ENCODE assay signal across 8 cellular contexts in genomic region chrX:103254171-103254824, GRCh38. TPM values are rescaled to one million over a fixed set of nuclear protein-coding genes. Genes with fewer than 3 reads are reported as not detected.
A peak's percentile ranks its signal among the peaks of the same experiment; 100 is the strongest.
DNase-seq lines count a peak whose midpoint lies in the region; ATAC-seq and TF ChIP-seq lines count a peak whose summit lies in the region.

No MANE protein-coding gene starts in this region.

- no peaks in the 10 kb centered on the region for H3K9me3 Mint-ChIP-seq in activated CD4-positive, alpha-beta T cell treated with anti-CD3 and anti-CD28 coated beads for 36 hours (ENCODE audit: low read depth)
- H3K9me3 Mint-ChIP-seq in activated naive CD8-positive, alpha-beta T cell treated with anti-CD3 and anti-CD28 coated beads for 36 hours: no peaks in the 10 kb centered on the region
- no peaks in the 10 kb centered on the region for H3K9me3 Mint-ChIP-seq in osteocyte (ENCODE audit: unreplicated experiment)

- H3K9me3 ChIP-seq in heart right ventricle: no peaks in the 10 kb centered on the region

- H3K27ac Mint-ChIP-seq in activated CD4-positive, alpha-beta T cell treated with anti-CD3 and anti-CD28 coated beads for 36 hours: peak overlapping the region; percentile 97
- H3K27ac Mint-ChIP-seq in activated naive CD8-positive, alpha-beta T cell treated with anti-CD3 and anti-CD28 coated beads for 36 hours: peak overlapping the region; percentile 96
- H3K27ac Mint-ChIP-seq in osteocyte (ENCODE audit: unreplicated experiment): peak overlapping the region; percentile 90

- WGBS in heart right ventricle, 2 donors: 0% methylated on average over 21 to 22 of the region's 22 CpGs

- peak; percentile 71 for ATAC-seq in activated CD4-positive, alpha-beta T cell treated with anti-CD3 and anti-CD28 coated beads for 36 hours
- peak; percentile 43 for ATAC-seq in HG02970 (IDR thresholded peaks at IDR 0.05; ENCODE audit: low FRiP score, unreplicated experiment)
- ATAC-seq in heart right ventricle: peak; percentile 63 to 90 (median 84)

- H3K4me1 ChIP-seq in heart right ventricle: peaks cover 0 to 21% (median 11%) of the 10 kb centered on the region in 9 donors

- peak overlapping the region; percentile 41 to 84 (median 68) for H3K4me3 ChIP-seq in heart right ventricle

- H3K27me3 ChIP-seq in heart right ventricle: peaks cover 0 to 29% (median 0%) of the 10 kb centered on the region in 7 donors

- H3K4me1 Mint-ChIP-seq in activated CD4-positive, alpha-beta T cell treated with anti-CD3 and anti-CD28 coated beads for 36 hours: peaks cover 18% of the 10 kb centered on the region
- peaks cover 15% of the 10 kb centered on the region for H3K4me1 Mint-ChIP-seq in activated naive CD8-positive, alpha-beta T cell treated with anti-CD3 and anti-CD28 coated beads for 36 hours
- peaks cover 9% of the 10 kb centered on the region for H3K4me1 Mint-ChIP-seq in osteocyte (ENCODE audit: unreplicated experiment)

- TF ChIP-seq CTCF in heart right ventricle (IDR thresholded peaks at IDR 0.05) (no peak), osteocyte (IDR thresholded peaks at IDR 0.05) (no peak)

- H3K36me3 Mint-ChIP-seq in activated CD4-positive, alpha-beta T cell treated with anti-CD3 and anti-CD28 coated beads for 36 hours (ENCODE audit: low read depth): peaks cover 16% of the 10 kb centered on the region
- H3K36me3 Mint-ChIP-seq in activated naive CD8-positive, alpha-beta T cell treated with anti-CD3 and anti-CD28 coated beads for 36 hours: peaks cover 11% of the 10 kb centered on the region
- H3K36me3 Mint-ChIP-seq in osteocyte (ENCODE audit: unreplicated experiment): no peaks in the 10 kb centered on the region

- H3K27me3 Mint-ChIP-seq in activated CD4-positive, alpha-beta T cell treated with anti-CD3 and anti-CD28 coated beads for 36 hours: no peaks in the 10 kb centered on the region
- no peaks in the 10 kb centered on the region for H3K27me3 Mint-ChIP-seq in activated naive CD8-positive, alpha-beta T cell treated with anti-CD3 and anti-CD28 coated beads for 36 hours
- H3K27me3 Mint-ChIP-seq in osteocyte (ENCODE audit: unreplicated experiment): no peaks in the 10 kb centered on the region

- H3K36me3 ChIP-seq in heart right ventricle: peaks cover 0 to 19% (median 0%) of the 10 kb centered on the region in 9 donors

- peak overlapping the region; percentile 70 to 92 (median 86) for H3K27ac ChIP-seq in heart right ventricle

- DNase-seq in activated CD4-positive, alpha-beta T cell treated with anti-CD3 and anti-CD28 coated beads for 36 hours: peak; percentile 67
- DNase-seq in activated CD4-positive, alpha-beta T cell treated with anti-CD3 and anti-CD28 coated beads, Interleukin-2, amount 50 U/mL, for 4 hours: no peak
- DNase-seq in NCI-H510A treated with DMSO at 0.1 percent for 48 hours (lab: John Stamatoyannopoulos, UW) (peak; percentile 88), heart right ventricle (peak; percentile 31 to 57), osteocyte (ENCODE audit: extremely low spot score, unreplicated experiment) (no peak), SKM-1 treated with dmso at 0.1 percent for 144 hours (lab: John Stamatoyannopoulos, UW; ENCODE audit: unreplicated experiment) (no peak)
- peak; percentile 41 for DNase-seq in activated naive CD8-positive, alpha-beta T cell treated with anti-CD3 and anti-CD28 coated beads for 36 hours

- intact Hi-C loops in activated CD4-positive, alpha-beta T cell treated with anti-CD3 and anti-CD28 coated beads for 36 hours (cut with DNase I, micrococcal nuclease): loop anchor here in 1 of 2 experiments (1.0 kb wide), 2 partner anchors 39 to 56 kb away; partner anchors contain the start of genes BEX2 and BEX4
- intact Hi-C loops in heart right ventricle (cut with DNase I): loop anchor here in 5 of 10 donors (5.0 to 10.0 kb wide), 3 partner anchors 37 to 81 kb away; partner anchors contain the start of genes BEX4 (in 4 of the 5) and TCEAL7 (in 1 of the 5)

- peak overlapping the region; percentile 95 for H3K4me3 Mint-ChIP-seq in activated CD4-positive, alpha-beta T cell treated with anti-CD3 and anti-CD28 coated beads for 36 hours
- H3K4me3 Mint-ChIP-seq in activated naive CD8-positive, alpha-beta T cell treated with anti-CD3 and anti-CD28 coated beads for 36 hours: peak overlapping the region; percentile 94
- peak overlapping the region; percentile 85 for H3K4me3 Mint-ChIP-seq in osteocyte (ENCODE audit: unreplicated experiment)

- CTCF ChIA-PET in activated CD4-positive, alpha-beta T cell treated with anti-CD3 and anti-CD28 coated beads for 36 hours (lab: Charles Lee): interaction anchor here (0.9 to 1.0 kb wide), 2 partner anchors 18 to 43 kb away, joined by 3 read pairs; no protein-coding TSS in a partner anchor

- POLR2A ChIA-PET in activated CD4-positive, alpha-beta T cell treated with anti-CD3 and anti-CD28 coated beads for 36 hours (lab: Charles Lee): no interaction called here

RNA-seq across cellular contexts. Expression of gene TCEAL8, which starts 0.7 kb away (rescaled TPM):
- 10 to 100 TPM; 36.0 to 46.6 TPM for total RNA-seq in activated CD4-positive, alpha-beta T cell treated with anti-CD3 and anti-CD28 coated beads for 36 hours
- total RNA-seq in activated naive CD8-positive, alpha-beta T cell treated with anti-CD3 and anti-CD28 coated beads for 36 hours: 10 to 100 TPM; 37.2 to 38.1 TPM
- total RNA-seq in heart right ventricle (10 to 100 TPM; 39.2 to 56.6 (median 51.9) TPM), osteocyte (86.2 and 88.2 TPM in 2 replicates)
- 10 to 100 TPM; 39.6 to 45.0 TPM for polyA plus RNA-seq in heart right ventricle

RNA-seq across cellular contexts. Expression of gene TCEAL5, which starts 22.3 kb away (rescaled TPM):
- not detected for total RNA-seq in activated CD4-positive, alpha-beta T cell treated with anti-CD3 and anti-CD28 coated beads for 36 hours
- not detected for total RNA-seq in activated naive CD8-positive, alpha-beta T cell treated with anti-CD3 and anti-CD28 coated beads for 36 hours
- total RNA-seq in heart right ventricle (under 1 TPM in 5 of 10 donors, not detected in 5; 0.23 to 0.33 (median 0.28) TPM), osteocyte (not detected in 2 replicates)
- polyA plus RNA-seq in heart right ventricle: under 1 TPM; 0.23 to 0.37 TPM

RNA-seq across cellular contexts. Expression of gene BEX4, which starts 39.4 kb away (rescaled TPM):
- total RNA-seq in activated CD4-positive, alpha-beta T cell treated with anti-CD3 and anti-CD28 coated beads for 36 hours: 10 to 100 TPM in 1 of 2 experiments, 1 to 10 TPM in 1; 9.9 to 10.0 TPM
- 10 to 100 TPM; 21.6 to 24.6 TPM for total RNA-seq in activated naive CD8-positive, alpha-beta T cell treated with anti-CD3 and anti-CD28 coated beads for 36 hours
- total RNA-seq in heart right ventricle: 10 to 100 TPM; 32.1 to 61.6 (median 46.3) TPM
- 10 to 100 TPM; 34.7 to 38.2 TPM for polyA plus RNA-seq in heart right ventricle
- 50.9 and 51.9 TPM in 2 replicates for total RNA-seq in osteocyte

RNA-seq across cellular contexts. Expression of gene BEX2, which starts 56.5 kb away (rescaled TPM):
- 10 to 100 TPM in 1 of 2 experiments, 1 to 10 TPM in 1; 7.4 to 11.5 TPM for total RNA-seq in activated CD4-positive, alpha-beta T cell treated with anti-CD3 and anti-CD28 coated beads for 36 hours
- total RNA-seq in activated naive CD8-positive, alpha-beta T cell treated with anti-CD3 and anti-CD28 coated beads for 36 hours: 10 to 100 TPM; 17.6 to 18.1 TPM
- total RNA-seq in heart right ventricle (1 to 10 TPM in 6 of 10 donors, under 1 TPM in 3, not detected in 1; 0.65 to 5.4 (median 1.9) TPM), osteocyte (4.0 and 4.1 TPM in 2 replicates)
- 1 to 10 TPM in 1 of 2 donors, under 1 TPM in 1; 0.37 to 3.4 TPM for polyA plus RNA-seq in heart right ventricle

Comparison
In these comparisons a context has a peak if more than half of its experiments do, and no peak if none do; other contexts are left out.
1. DNase-seq: peak in activated CD4-positive, alpha-beta T cell treated with anti-CD3 and anti-CD28 coated beads for 36 hours (single experiment), NCI-H510A treated with DMSO at 0.1 percent for 48 hours (single experiment), activated naive CD8-positive, alpha-beta T cell treated with anti-CD3 and anti-CD28 coated beads for 36 hours (single experiment) and heart right ventricle (2 of 2); none in activated CD4-positive, alpha-beta T cell treated with anti-CD3 and anti-CD28 coated beads, Interleukin-2, amount 50 U/mL, for 4 hours (0 of 2), osteocyte (single experiment) and SKM-1 treated with dmso at 0.1 percent for 144 hours (single experiment).
2. Peak in every context shown above with its lines, with median percentiles within 50 percentile points of each other: ATAC-seq, H3K27ac Mint-ChIP-seq and H3K4me3 Mint-ChIP-seq.